ENCODE assay signal across 8 cellular contexts in genomic region chr13:49936085-49936942, GRCh38. TPM values are rescaled to one million over a fixed set of nuclear protein-coding genes. Genes with fewer than 3 reads are reported as not detected.
DNase-seq lines count a peak whose midpoint lies in the region; ATAC-seq and TF ChIP-seq lines count a peak whose summit lies in the region.

SPRYD7 (minus strand) TSS chr13:49936340; CDS start chr13:49936235, 105 bp downstream.

- H3K27me3 ChIP-seq in left ventricle myocardium inferior (ENCODE audit: low read depth) (no peaks in the 10 kb centered on the region), upper lobe of right lung (no peaks in the 10 kb centered on the region)

- peak; percentile 96 for TF ChIP-seq CTCF in left ventricle myocardium inferior (IDR thresholded peaks at IDR 0.05; ENCODE audit: borderline replicate concordance)
- TF ChIP-seq CTCF in upper lobe of right lung (IDR thresholded peaks at IDR 0.05) = peak; percentile 95

- no peaks in the 10 kb centered on the region for H3K36me3 Mint-ChIP-seq in T-cell

- peak; percentile 98 for DNase-seq in NCI-H146 (lab: John Stamatoyannopoulos, UW)
- peak; percentile 75 to 94 (median 87) for DNase-seq in T-cell
- peak; percentile 97 for DNase-seq in amniotic stem cell (lab: John Stamatoyannopoulos, UW)
- DNase-seq in left ventricle myocardium inferior = peak; percentile 98
- DNase-seq in posterior vena cava (ENCODE audit: low spot score) = peak; percentile 100
- peak; percentile 100 for DNase-seq in upper lobe of right lung

- peak within 1 kb of the TSS; percentile 72 to 88 for H3K27ac Mint-ChIP-seq in T-cell

- CTCF ChIA-PET in T-cell (lab: Charles Lee) = interaction anchor here (0.5 to 1.6 kb wide), 20 partner anchors 8 to 1133 kb away, joined by 3 to 16 read pairs (median 4); partner anchors contain the start of genes KPNA3 (in 1 of the 2) and TRIM13 (in 1 of the 2)

- H3K9me3 ChIP-seq in left ventricle myocardium inferior (replicated peaks) (no peaks in the 10 kb centered on the region), upper lobe of right lung (no peaks in the 10 kb centered on the region)

- H3K4me1 ChIP-seq in left ventricle myocardium inferior (peaks cover 63% of the 10 kb centered on the region), upper lobe of right lung (peaks cover 17% of the 10 kb centered on the region)

- H3K36me3 ChIP-seq in left ventricle myocardium inferior = no peaks in the 10 kb centered on the region
- H3K36me3 ChIP-seq in upper lobe of right lung = no peaks in the 10 kb centered on the region

- no peaks in the 10 kb centered on the region for H3K9me3 Mint-ChIP-seq in T-cell

- POLR2A ChIA-PET in T-cell (lab: Charles Lee) = interaction anchor here (0.6 to 1.2 kb wide), 4 partner anchors 61 to 661 kb away, joined by 3 to 10 read pairs (median 7); partner anchors contain the start of gene KPNA3 (in 1 of the 2)

- peaks cover 13 to 25% (median 22%) of the 10 kb centered on the region in 3 donors for H3K4me1 Mint-ChIP-seq in T-cell

- peak; percentile 73 for TF ChIP-seq POLR2A in GM15510 (IDR thresholded peaks at IDR 0.05; ENCODE audit: borderline replicate concordance, extremely low read depth, insufficient read length)

- peak within 1 kb of the TSS; percentile 85 to 95 (median 90) for H3K4me3 Mint-ChIP-seq in T-cell

- no peaks in the 10 kb centered on the region for H3K27me3 Mint-ChIP-seq in T-cell

- ATAC-seq in HG02884 (IDR thresholded peaks at IDR 0.05; ENCODE audit: unreplicated experiment) (peak; percentile 97), T-cell (replicated peaks in 1 of 4) (peak; percentile 84 to 89 (median 88)), upper lobe of right lung (peak; percentile 99)

- H3K27ac ChIP-seq in left ventricle myocardium inferior (replicated peaks) = peak within 1 kb of the TSS; percentile 90
- peak within 1 kb of the TSS; percentile 84 for H3K27ac ChIP-seq in upper lobe of right lung

- H3K4me3 ChIP-seq in left ventricle myocardium inferior (peak within 1 kb of the TSS; percentile 89), upper lobe of right lung (peak within 1 kb of the TSS; percentile 68)

- intact Hi-C loops in left ventricle myocardium inferior (cut with micrococcal nuclease) = no loop called here
- intact Hi-C loops in posterior vena cava (cut with DNase I) = loop anchor here in 1 of 2 donors (10.0 kb wide), 1 partner anchor 1308 kb away; no protein-coding TSS in a partner anchor
- intact Hi-C loops in upper lobe of right lung (cut with DNase I) = no loop called here

RNA-seq across cellular contexts. Expression of gene SPRYD7, which starts in this region (rescaled TPM):
- 1 to 10 TPM; 1.6 to 4.7 (median 3.2) TPM for total RNA-seq in T-cell
- 13.4 TPM for total RNA-seq in left ventricle myocardium inferior
- total RNA-seq in posterior vena cava = 10 to 100 TPM in 1 of 2 donors, 1 to 10 TPM in 1; 9.1 to 10.8 TPM
- 14.6 TPM for total RNA-seq in upper lobe of right lung

Comparison
In these comparisons a context has a peak if more than half of its experiments do, and no peak if none do; other contexts are left out.
1. Peak in every context shown above with its lines: DNase-seq, ATAC-seq, H3K4me3 ChIP-seq and H3K27ac ChIP-seq.